Comparison of ENCODE assay signal across 8 cellular contexts in genomic region chr4:76301068-76301774, GRCh38. TPM values are rescaled to one million over a fixed set of nuclear protein-coding genes. Genes with fewer than 3 reads are reported as not detected.
DNase-seq lines count a peak whose midpoint lies in the region; ATAC-seq lines count a peak whose summit lies in the region.

No MANE protein-coding gene starts in this region.

- peaks cover 12% of the 10 kb centered on the region for H3K36me3 Mint-ChIP-seq in T-helper 2 cell treated with Interferon-gamma antibody and Interleukin-4, amounts not matched to agents 5 μg/mL and 100 μg/mL, for 36 hours (ENCODE audit: low read depth)

- peaks cover 49% of the 10 kb centered on the region for H3K4me1 Mint-ChIP-seq in T-helper 2 cell treated with Interferon-gamma antibody and Interleukin-4, amounts not matched to agents 5 μg/mL and 100 μg/mL, for 36 hours (ENCODE audit: low read depth)
- H3K4me1 Mint-ChIP-seq in stimulated activated naive CD8-positive, alpha-beta T cell treated with anti-CD3 and anti-CD28 coated beads, Interleukin-15, amount 100 ng/mL, for 72 hours: peaks cover 34% of the 10 kb centered on the region

- H3K9me3 Mint-ChIP-seq in T-helper 2 cell treated with Interferon-gamma antibody and Interleukin-4, amounts not matched to agents 5 μg/mL and 100 μg/mL, for 36 hours: peaks cover 25% of the 10 kb centered on the region
- peaks cover 13 to 23% of the 10 kb centered on the region in 2 donors for H3K9me3 Mint-ChIP-seq in stimulated activated naive CD8-positive, alpha-beta T cell treated with anti-CD3 and anti-CD28 coated beads, Interleukin-15, amount 100 ng/mL, for 72 hours

- peaks cover 13% of the 10 kb centered on the region for H3K27me3 Mint-ChIP-seq in T-helper 2 cell treated with Interferon-gamma antibody and Interleukin-4, amounts not matched to agents 5 μg/mL and 100 μg/mL, for 36 hours (ENCODE audit: low read depth)
- peaks cover 25% of the 10 kb centered on the region for H3K27me3 Mint-ChIP-seq in stimulated activated naive CD8-positive, alpha-beta T cell treated with anti-CD3 and anti-CD28 coated beads, Interleukin-15, amount 100 ng/mL, for 72 hours

- DNase-seq in NK-92 treated with Interleukin-12 subunit alpha and Interleukin-12 subunit beta, amount 100 ng/mL, for 24 hours (lab: John Stamatoyannopoulos, UW): peak; percentile 41
- DNase-seq in NK-92 (lab: John Stamatoyannopoulos, UW; ENCODE audit: unreplicated experiment) (no peak), HT-29 (ENCODE audit: low spot score) (peak; percentile 66), glomerular visceral epithelial cell (ENCODE audit: extremely low spot score) (peak; percentile 82), NCI-H1694 (lab: John Stamatoyannopoulos, UW) (no peak)
- DNase-seq in T-helper 2 cell treated with Interferon-gamma antibody and Interleukin-4, amounts not matched to agents 5 μg/mL and 100 μg/mL, for 36 hours (ENCODE audit: low spot score): peak; percentile 70
- peak; percentile 46 to 69 for DNase-seq in stimulated activated naive CD8-positive, alpha-beta T cell treated with anti-CD3 and anti-CD28 coated beads, Interleukin-15, amount 100 ng/mL, for 72 hours

- peak overlapping the region; percentile 38 for H3K4me3 Mint-ChIP-seq in T-helper 2 cell treated with Interferon-gamma antibody and Interleukin-4, amounts not matched to agents 5 μg/mL and 100 μg/mL, for 36 hours
- no peak overlapping the region for H3K4me3 Mint-ChIP-seq in stimulated activated naive CD8-positive, alpha-beta T cell treated with anti-CD3 and anti-CD28 coated beads, Interleukin-15, amount 100 ng/mL, for 72 hours

- peak overlapping the region; percentile 66 for H3K27ac Mint-ChIP-seq in T-helper 2 cell treated with Interferon-gamma antibody and Interleukin-4, amounts not matched to agents 5 μg/mL and 100 μg/mL, for 36 hours
- H3K27ac Mint-ChIP-seq in stimulated activated naive CD8-positive, alpha-beta T cell treated with anti-CD3 and anti-CD28 coated beads, Interleukin-15, amount 100 ng/mL, for 72 hours: peak overlapping the region in 1 of 2 donors; percentile 51

- peak; percentile 98 for ATAC-seq in GM21619 (IDR thresholded peaks at IDR 0.05; ENCODE audit: unreplicated experiment)
- ATAC-seq in stimulated activated naive CD8-positive, alpha-beta T cell treated with anti-CD3 and anti-CD28 coated beads, Interleukin-15, amount 100 ng/mL, for 72 hours: peak; percentile 89

RNA-seq across cellular contexts. Expression of gene STBD1, which starts 5.3 kb away (rescaled TPM):
- 3.3 and 4.0 TPM in 2 replicates for total RNA-seq in HT-29 (2014; rRNA removed; shearing (Covaris generic))

RNA-seq across cellular contexts. Expression of gene FAM47E, which starts 49.7 kb away (rescaled TPM):
- total RNA-seq in HT-29 (2014; rRNA removed; shearing (Covaris generic)): 2.4 and 2.9 TPM in 2 replicates

Comparison
In these comparisons a context has a peak if more than half of its experiments do, and no peak if none do; other contexts are left out.
1. DNase-seq: peak in NK-92 treated with Interleukin-12 subunit alpha and Interleukin-12 subunit beta, amount 100 ng/mL, for 24 hours (single experiment), HT-29 (single experiment), T-helper 2 cell treated with Interferon-gamma antibody and Interleukin-4, amounts not matched to agents 5 μg/mL and 100 μg/mL, for 36 hours (single experiment), glomerular visceral epithelial cell (single experiment) and stimulated activated naive CD8-positive, alpha-beta T cell treated with anti-CD3 and anti-CD28 coated beads, Interleukin-15, amount 100 ng/mL, for 72 hours (2 of 2); none in NK-92 (single experiment) and NCI-H1694 (single experiment).